In the genomic region with DNA sequence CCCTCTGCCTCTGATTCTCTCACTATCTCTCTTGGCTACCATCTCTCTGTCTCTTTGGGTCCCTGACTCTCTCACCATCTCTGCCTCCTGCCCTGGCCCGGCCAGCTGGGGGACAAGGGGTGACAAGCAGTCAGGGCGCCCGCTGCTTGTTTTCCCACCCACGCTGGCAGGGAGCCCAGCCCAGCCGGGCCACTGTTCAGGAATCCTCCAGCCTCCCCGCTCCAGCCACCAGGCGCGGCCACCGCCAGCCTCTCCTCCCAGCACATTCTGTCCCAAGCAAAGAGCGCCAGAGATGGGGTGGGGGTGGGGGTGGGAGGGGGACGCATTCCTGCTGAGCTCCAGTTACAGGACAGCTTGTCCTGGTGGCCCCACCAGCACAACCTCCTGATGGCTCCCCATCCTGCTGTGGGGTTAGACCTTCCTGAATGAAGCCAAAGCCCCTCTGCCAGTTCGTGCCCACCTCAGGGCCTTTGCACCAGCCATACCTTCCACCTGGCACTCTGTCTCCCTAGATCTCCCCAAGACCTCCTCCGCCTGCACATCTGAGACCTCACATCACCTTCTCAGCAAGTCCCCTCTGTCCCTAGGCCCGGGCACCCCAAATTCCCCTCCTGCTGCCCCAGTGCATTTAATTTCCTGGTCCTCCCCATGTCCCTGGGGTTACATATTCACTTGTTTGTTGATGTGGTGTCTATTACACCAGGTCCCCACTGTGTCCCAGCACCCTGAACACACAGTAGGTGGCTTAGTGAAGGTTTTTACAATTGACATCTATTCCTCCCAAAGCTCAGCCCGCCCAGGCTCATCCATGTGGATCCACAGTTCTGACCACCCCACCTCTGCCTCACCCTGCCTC, we compare ENCODE assay signal across 7 cellular contexts. TPM values are rescaled to one million over a fixed set of nuclear protein-coding genes. Genes with fewer than 3 reads are reported as not detected.
DNase-seq lines count a peak whose midpoint lies in the region; ATAC-seq, FAIRE-seq and TF ChIP-seq lines count a peak whose summit lies in the region.

No MANE protein-coding gene starts in this region.

- H3K4me3 ChIP-seq in K562, result no peak overlapping the region
- H3K4me3 ChIP-seq in liver (ENCODE audit: low read depth in 1 of 3, low read length in 3 of 3), result no peak overlapping the region

- TF ChIP-seq POLR2A in K562 (conservative IDR thresholded peaks at IDR 0.05), result no peak

- ATAC-seq in K562 (no peak), GM18867 (IDR thresholded peaks at IDR 0.05; ENCODE audit: unreplicated experiment) (no peak)

- H3K36me3 ChIP-seq in K562 (ENCODE audit: control insufficient read depth, insufficient read depth, low read length), result peaks cover 2% of the 10 kb centered on the region; the same call in 2 of the 3 replicates
- H3K36me3 ChIP-seq in liver (ENCODE audit: control insufficient read depth in 4 of 4, insufficient read depth in 3 of 4, low read depth in 1 of 4, low read length in 3 of 4), result peaks cover 0 to 3% (median 1%) of the 10 kb centered on the region in 4 donors

- peak overlapping the region; percentile 75 for H2AFZ ChIP-seq in K562 (ENCODE audit: low read depth, low read length)

- WGBS in K562 (ENCODE audit: insufficient coverage, low coverage, missing lambda C conversion rate), result 67% methylated on average over 11 of the region's 15 CpGs
- WGBS in liver, result 31% methylated on average over 15 of the region's 15 CpGs

- CTCF ChIA-PET in K562 (lab: Yijun Ruan, JAX; ENCODE audit: low intra/inter-chr PET ratio), result no interaction called here

- intact Hi-C loops in K562 (cut with micrococcal nuclease), result no loop called here

- H3K9me3 ChIP-seq in K562 (replicated peaks; ENCODE audit: control insufficient read depth, insufficient read depth, low read depth, low read length) (no peaks in the 10 kb centered on the region), liver (ENCODE audit: control insufficient read depth in 4 of 4, low read length in 3 of 4) (no peaks in the 10 kb centered on the region)

- TF ChIP-seq RAD21 in Ishikawa (IDR thresholded peaks at IDR 0.05; ENCODE audit: low read depth), result no peak
- no peak for TF ChIP-seq RAD21 in K562 (CRISPR knock-in tag; conservative IDR thresholded peaks at IDR 0.05 in 1 of 2, IDR thresholded peaks at IDR 0.05 in 1 of 2)
- peak in 1 of 2 donors; percentile 49 for TF ChIP-seq RAD21 in liver (IDR thresholded peaks at IDR 0.05)

- no peak for FAIRE-seq in K562 (lab: Jason Lieb, UNC)
- FAIRE-seq in D721Med (lab: Jason Lieb, UNC), result no peak

- H3K27me3 ChIP-seq in K562 (ENCODE audit: control insufficient read depth in 2 of 2, insufficient read depth in 2 of 2, low read length in 2 of 2) (no peaks in the 10 kb centered on the region), liver (ENCODE audit: control insufficient read depth in 4 of 4, insufficient read depth in 4 of 4, low read length in 3 of 4) (no peaks in the 10 kb centered on the region)

- no peaks in the 10 kb centered on the region for H4K20me1 ChIP-seq in K562 (replicated peaks; ENCODE audit: control insufficient read depth, insufficient read depth, low read length)

- no TSS peak for BruUV-seq in K562 (replicated peaks; lab: Mats Ljungman, UMichigan)

- TF ChIP-seq CTCF in K562 (IDR thresholded peaks at IDR 0.05 in 2 of 3, conservative IDR thresholded peaks at IDR 0.05 in 1 of 3; ENCODE audit: insufficient read depth in 2 of 3, low read depth in 1 of 3, low read length in 3 of 3) (no peak), liver (IDR thresholded peaks at IDR 0.05; ENCODE audit: low read depth, low read length, missing input control) (peak; percentile 12), D721Med (IDR thresholded peaks at IDR 0.05; ENCODE audit: insufficient read depth, missing control alignments) (no peak)

- no peak overlapping the region for H3K4me2 ChIP-seq in K562 (ENCODE audit: insufficient read depth, low read length)

- TF ChIP-seq EP300 in Ishikawa (IDR thresholded peaks at IDR 0.05; ENCODE audit: borderline replicate concordance) (no peak), K562 (IDR thresholded peaks at IDR 0.05; ENCODE audit: low read length) (no peak)

- no peak overlapping the region for H3K27ac ChIP-seq in K562 (ENCODE audit: extremely low read depth, low read depth, low read length)
- peak overlapping the region; percentile 63 to 78 for H3K27ac ChIP-seq in liver (ENCODE audit: low read depth in 1 of 2, low read length in 2 of 2)
- H3K27ac ChIP-seq in temporal lobe (ENCODE audit: low read depth, low read length), result peak overlapping the region; percentile 99

- H3K9ac ChIP-seq in K562 (ENCODE audit: insufficient read depth in 1 of 2, low read depth in 2 of 2, low read length in 2 of 2) (peak overlapping the region in 1 of 2 experiments; percentile 98; a peak in 2 of 4 replicates), liver (ENCODE audit: low read depth in 1 of 2, low read length in 2 of 2) (peak overlapping the region in 1 of 2 donors; percentile 15)

- no peaks in the 10 kb centered on the region for H3K9me1 ChIP-seq in K562 (ENCODE audit: control insufficient read depth, insufficient read depth, low read length)

- POLR2A ChIA-PET in K562 (lab: Yijun Ruan, JAX), result interaction anchor here (1.5 kb wide), 1 partner anchor 10 kb away, joined by 3 read pairs; no protein-coding TSS in a partner anchor

- H3K4me1 ChIP-seq in K562 (replicated peaks in 1 of 2; ENCODE audit: control insufficient read depth in 2 of 2, insufficient read depth in 2 of 2, low read length in 2 of 2) (peaks cover 17 to 37% of the 10 kb centered on the region in 2 experiments; a peak in 4 of 5 replicates), liver (ENCODE audit: control insufficient read depth in 4 of 4, insufficient read depth in 4 of 4, low read length in 3 of 4) (peaks cover 6 to 29% (median 14%) of the 10 kb centered on the region in 4 donors)

- in situ Hi-C loops in K562 (cut with MboI), result no loop called here

- DNase-seq in K562 (ENCODE audit: extremely low read depth in 1 of 4, low spot score in 3 of 4) (peak in 2 of 4 experiments; percentile 7 to 18), D721Med (ENCODE audit: insufficient read length, low spot score) (no peak)
- DNase-seq in stimulated activated CD4-positive, alpha-beta T cell treated with anti-CD3 and anti-CD28 coated beads, Interleukin-4, amount 100 ng/mL, for 4 hours, result no peak

- H3K79me2 ChIP-seq in K562 (ENCODE audit: control insufficient read depth, insufficient read depth, low read length), result peaks cover 17% of the 10 kb centered on the region

TF ChIP-seq in Ishikawa, 13 proteins besides CTCF, POLR2A, EP300 and RAD21 (continues in another document):
- TF ChIP-seq, protein P1, sequence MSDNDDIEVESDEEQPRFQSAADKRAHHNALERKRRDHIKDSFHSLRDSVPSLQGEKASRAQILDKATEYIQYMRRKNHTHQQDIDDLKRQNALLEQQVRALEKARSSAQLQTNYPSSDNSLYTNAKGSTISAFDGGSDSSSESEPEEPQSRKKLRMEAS (IDR thresholded peaks at IDR 0.05), result no peak

TF ChIP-seq in K562, 482 proteins besides CTCF, POLR2A, EP300 and RAD21 (continues in another document):
- TF ChIP-seq BRCA1 (IDR thresholded peaks at IDR 0.05), result no peak
- no peak for TF ChIP-seq BRCA1 (CRISPR knock-in tag; IDR thresholded peaks at IDR 0.05)

TF ChIP-seq in liver, 16 proteins besides CTCF, POLR2A, EP300 and RAD21 (continues in another document):
- TF ChIP-seq GABPA (IDR thresholded peaks at IDR 0.05 in 1 of 2, conservative IDR thresholded peaks at IDR 0.05 in 1 of 2), result no peak
- TF ChIP-seq EGR1 (IDR thresholded peaks at IDR 0.05; ENCODE audit: low read depth in 2 of 2), result no peak
- peak; percentile 84 for TF ChIP-seq SP1 (IDR thresholded peaks at IDR 0.05)
- peak; percentile 27 to 32 for TF ChIP-seq RXRA (IDR thresholded peaks at IDR 0.05)

RNA-seq across cellular contexts. Expression of a gene that starts 12.5 kb away (rescaled TPM):
- 23.6 and 51.1 TPM in 2 replicates for total RNA-seq in K562 (2011; cell fraction: chromatin; rRNA removed; ENCODE audit: low replicate concordance)
- 35.1 and 37.9 TPM in 2 replicates for total RNA-seq in K562 (2011; cell fraction: nucleolus; rRNA removed)
- total RNA-seq in K562 (2011; cell fraction: nucleoplasm; rRNA removed), result 17.8 and 21.5 TPM in 2 replicates
- total RNA-seq in K562 (2014; rRNA removed) (25.6 and 25.9 TPM in 2 replicates), K562 (2014; rRNA removed; fragmentation: Illumina TruSeq; extraction: Trizol) (12.2 and 13.1 TPM in 2 replicates), K562 (2015; rRNA removed; fragmentation: Illumina TruSeq; extraction: Trizol) (16.0 and 16.1 TPM in 2 replicates), K562 (2021) (23.3 and 27.4 TPM in 2 replicates), liver (10 to 100 TPM in 1 of 2 donors, 1 to 10 TPM in 1; 7.6 to 32.3 TPM), temporal lobe (2.5 TPM)
- polyA plus RNA-seq in K562 (2011; rRNA removed) (11.5 and 15.2 TPM in 2 replicates), K562 (2014; fragmentation: Illumina TruSeq; extraction: Trizol) (12.7 and 15.6 TPM in 2 replicates), K562 (2014; fragmentation: Nextera tagmentation; extraction: Ambion mirVana) (1 to 10 TPM; 1.9 to 2.7 TPM), K562 (2014; rRNA removed) (25.7 and 25.8 TPM in 2 replicates), liver (1 to 10 TPM; 2.7 to 5.3 TPM)
- polyA plus RNA-seq in K562 (2011; cell fraction: cytosol; rRNA removed), result 9.5 and 28.8 TPM in 2 replicates
- polyA plus RNA-seq in K562 (2011; cell fraction: nucleus; rRNA removed), result 18.6 and 37.6 TPM in 2 replicates
- polyA plus RNA-seq in K562 (2012), result 13.2 and 16.4 TPM in 2 replicates
- polyA minus RNA-seq in K562 (2011; rRNA and poly(A)+ RNA removed), result 4.2 and 6.4 TPM in 2 replicates
- polyA minus RNA-seq in K562 (2011; cell fraction: cytosol; rRNA and poly(A)+ RNA removed), result 10.2 and 11.2 TPM in 2 replicates
- 10.5 and 11.0 TPM in 2 replicates for polyA minus RNA-seq in K562 (2011; cell fraction: nucleus; rRNA and poly(A)+ RNA removed)

RNA-seq across cellular contexts. Expression of a gene that starts 53.5 kb away (rescaled TPM):
- total RNA-seq in K562 (2011; cell fraction: chromatin; rRNA removed; ENCODE audit: low replicate concordance), result 1.2 and 3.6 TPM in 2 replicates
- 2.8 TPM in 2 replicates for total RNA-seq in K562 (2011; cell fraction: nucleolus; rRNA removed)
- 1.5 and 2.7 TPM in 2 replicates for total RNA-seq in K562 (2011; cell fraction: nucleoplasm; rRNA removed)
- 1.4 and 5.2 TPM in 2 replicates for total RNA-seq in K562 (2014; rRNA removed)
- total RNA-seq in K562 (2014; rRNA removed; fragmentation: Illumina TruSeq; extraction: Trizol), result 0.22 and 0.33 TPM in 2 replicates
- total RNA-seq in K562 (2015; rRNA removed; fragmentation: Illumina TruSeq; extraction: Trizol), result 0.72 and 0.98 TPM in 2 replicates
- 4.7 and 6.2 TPM in 2 replicates for total RNA-seq in K562 (2021)
- polyA plus RNA-seq in K562 (2011; rRNA removed), result 1.4 and 2.9 TPM in 2 replicates
- 4.5 and 7.9 TPM in 2 replicates for polyA plus RNA-seq in K562 (2011; cell fraction: cytosol; rRNA removed)
- polyA plus RNA-seq in K562 (2011; cell fraction: nucleus; rRNA removed), result 2.2 and 3.5 TPM in 2 replicates
- 2.7 and 5.0 TPM in 2 replicates for polyA plus RNA-seq in K562 (2012)
- 0.25 and 1.1 TPM in 2 replicates for polyA plus RNA-seq in K562 (2014; fragmentation: Illumina TruSeq; extraction: Trizol)
- polyA plus RNA-seq in K562 (2014; fragmentation: Nextera tagmentation; extraction: Ambion mirVana), result under 1 TPM; 0.01 to 0.04 TPM
- polyA plus RNA-seq in K562 (2014; rRNA removed), result 1.3 and 3.2 TPM in 2 replicates
- 1.2 and 1.5 TPM in 2 replicates for polyA minus RNA-seq in K562 (2011; rRNA and poly(A)+ RNA removed)
- 3.6 and 4.8 TPM in 2 replicates for polyA minus RNA-seq in K562 (2011; cell fraction: cytosol; rRNA and poly(A)+ RNA removed)
- polyA minus RNA-seq in K562 (2011; cell fraction: nucleus; rRNA and poly(A)+ RNA removed), result 2.2 and 2.4 TPM in 2 replicates
- total RNA-seq in liver, result under 1 TPM; 0.05 to 0.08 TPM
- polyA plus RNA-seq in liver, result under 1 TPM in 1 of 2 donors, not detected in 1; 0.05 TPM
- total RNA-seq in temporal lobe, result 15.0 TPM
